In genomic region chr16:13435873-13436474, GRCh38 we compare ENCODE assay signal across 15 cellular contexts.
A peak's percentile ranks its signal among the peaks of the same experiment; 100 is the strongest.
DNase-seq lines count a peak whose midpoint lies in the region; ATAC-seq and TF ChIP-seq lines count a peak whose summit lies in the region.
"Had no signal": no experiment of that assay in that cellular context is flagged by ENCODE, and none has a peak within 500 bp of the region (broad histone marks: within the 10 kb centered on the region; RNA-seq: fewer than 3 reads in every experiment).

No MANE protein-coding gene starts in this region.

- H3K36me3 ChIP-seq in endodermal cell (ENCODE audit: control insufficient read depth, insufficient read depth, low read length): no peaks in the 10 kb centered on the region

- peaks cover 3% of the 10 kb centered on the region for H3K4me1 ChIP-seq in endodermal cell (ENCODE audit: control insufficient read depth, insufficient read depth, low read length)

- H3K27ac Mint-ChIP-seq in endodermal cell: no peak overlapping the region
- H3K27ac Mint-ChIP-seq in progenitor cell of endocrine pancreas: no peak overlapping the region
- H3K27ac Mint-ChIP-seq: activated naive CD4-positive, alpha-beta T cell treated with anti-CD3 and anti-CD28 coated beads, Interleukin-2, amount 50 U/mL, for 24 hours; CD8-positive, alpha-beta memory T cell had no signal

- WGBS in endodermal cell (ENCODE audit: insufficient coverage in 1 of 2, insufficient read length in 1 of 2), 2 experiments: 81 to 96% methylated on average over 3 of the region's 3 CpGs

- H3K36me3 Mint-ChIP-seq in endodermal cell (ENCODE audit: low read depth) (no peaks in the 10 kb centered on the region), progenitor cell of endocrine pancreas (ENCODE audit: insufficient read depth) (no peaks in the 10 kb centered on the region)
- H3K36me3 Mint-ChIP-seq: activated naive CD4-positive, alpha-beta T cell treated with anti-CD3 and anti-CD28 coated beads, Interleukin-2, amount 50 U/mL, for 24 hours had no signal

- DNase-seq in GM12865 (ENCODE audit: low read depth) (peak; percentile 48), endodermal cell (peak; percentile 62), progenitor cell of endocrine pancreas (ENCODE audit: low spot score, unreplicated experiment) (no peak), RWPE1 (ENCODE audit: low spot score) (no peak), SKM-1 treated with dmso at 0.1 percent for 144 hours (lab: John Stamatoyannopoulos, UW; ENCODE audit: unreplicated experiment) (no peak)
- DNase-seq: CD8-positive, alpha-beta memory T cell; central memory CD4-positive, alpha-beta T cell; NCI-H187; NCI-H69; small intestine had no signal

- H3K9me3 Mint-ChIP-seq in endodermal cell (peaks cover 2% of the 10 kb centered on the region), progenitor cell of endocrine pancreas (ENCODE audit: low read depth) (no peaks in the 10 kb centered on the region)

- no peak overlapping the region for H3K27ac ChIP-seq in endodermal cell (ENCODE audit: low read depth, low read length)
- H3K27ac ChIP-seq in RWPE1: no peak overlapping the region

- H3K27me3 Mint-ChIP-seq in endodermal cell (ENCODE audit: insufficient read depth) (no peaks in the 10 kb centered on the region), progenitor cell of endocrine pancreas (no peaks in the 10 kb centered on the region)
- H3K27me3 Mint-ChIP-seq: CD8-positive, alpha-beta memory T cell had no signal

- no peaks in the 10 kb centered on the region for H3K27me3 ChIP-seq in endodermal cell (ENCODE audit: control insufficient read depth, insufficient read depth, low read length, poor library complexity, severe bottlenecking)

- H3K4me3 Mint-ChIP-seq in endodermal cell (no peak overlapping the region), progenitor cell of endocrine pancreas (ENCODE audit: low read depth) (no peak overlapping the region)
- H3K4me3 Mint-ChIP-seq: activated naive CD4-positive, alpha-beta T cell treated with anti-CD3 and anti-CD28 coated beads, Interleukin-2, amount 50 U/mL, for 24 hours; CD8-positive, alpha-beta memory T cell had no signal

- peak; percentile 34 for TF ChIP-seq CTCF in GM12865 (IDR thresholded peaks at IDR 0.05; ENCODE audit: insufficient read depth, low read depth, low read length, missing control alignments)
- peak; percentile 11; the same call in 1 of the 2 replicates for TF ChIP-seq CTCF in LNCAP (IDR thresholded peaks at IDR 0.05)
- TF ChIP-seq CTCF in endodermal cell (conservative IDR thresholded peaks at IDR 0.05): peak; percentile 75
- TF ChIP-seq CTCF in progenitor cell of endocrine pancreas (IDR thresholded peaks at IDR 0.05; ENCODE audit: unreplicated experiment): peak; percentile 19
- no peak for TF ChIP-seq CTCF in RWPE1 (conservative IDR thresholded peaks at IDR 0.05; ENCODE audit: low read depth)

- no peak for ATAC-seq in esophagus mucosa
- no peak for ATAC-seq in HG02840 (IDR thresholded peaks at IDR 0.05; ENCODE audit: low FRiP score, unreplicated experiment)

- H3K9ac ChIP-seq in endodermal cell (ENCODE audit: extremely low read depth, low read length, poor library complexity, severe bottlenecking): no peak overlapping the region

- peak overlapping the region; percentile 29 for H3K4me3 ChIP-seq in GM12865 (ENCODE audit: low read depth, low read length)
- H3K4me3 ChIP-seq in endodermal cell (ENCODE audit: low read length): no peak overlapping the region
- H3K4me3 ChIP-seq: lung had no signal

- CTCF ChIA-PET in RWPE1 (lab: Yijun Ruan, JAX): no interaction called here

- POLR2A ChIA-PET in RWPE1 (lab: Yijun Ruan, JAX; ENCODE audit: low non-redundant PET): no interaction called here

- H3K9me3 ChIP-seq in endodermal cell (ENCODE audit: control insufficient read depth, low read length): no peaks in the 10 kb centered on the region

- peaks cover 39% of the 10 kb centered on the region for H3K4me1 Mint-ChIP-seq in endodermal cell
- peaks cover 13% of the 10 kb centered on the region for H3K4me1 Mint-ChIP-seq in progenitor cell of endocrine pancreas (ENCODE audit: low read depth)
- H3K4me1 Mint-ChIP-seq: activated naive CD4-positive, alpha-beta T cell treated with anti-CD3 and anti-CD28 coated beads, Interleukin-2, amount 50 U/mL, for 24 hours; CD8-positive, alpha-beta memory T cell had no signal

Comparison
In these comparisons a context has a peak if more than half of its experiments do, and no peak if none do; other contexts are left out.
1. DNase-seq: peak in GM12865 (single experiment) and endodermal cell (single experiment); none in progenitor cell of endocrine pancreas (single experiment), RWPE1 (single experiment) and SKM-1 treated with dmso at 0.1 percent for 144 hours (single experiment).